ENCODE assay signal across 32 cellular contexts in the genomic region with DNA sequence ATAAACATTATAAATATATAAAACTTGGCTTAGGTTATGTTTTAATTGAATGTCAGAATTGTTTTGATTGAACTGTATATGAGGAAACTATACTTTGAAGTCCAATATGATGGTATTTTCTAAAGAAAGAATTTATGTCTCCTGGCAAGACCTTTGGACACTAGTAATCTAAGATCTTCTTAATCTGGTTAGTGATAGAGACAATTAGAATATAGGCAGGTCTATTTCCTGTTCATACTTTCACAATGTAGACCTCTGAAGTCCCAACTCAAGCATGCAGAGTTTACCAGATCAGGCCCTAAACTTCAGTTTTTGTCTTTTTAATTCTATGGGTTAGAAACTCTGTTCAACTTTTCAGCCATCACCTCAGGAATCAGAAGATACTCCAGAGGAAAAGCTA. TPM values are rescaled to one million over a fixed set of nuclear protein-coding genes. Genes with fewer than 3 reads are reported as not detected.
A peak's percentile ranks its signal among the peaks of the same experiment; 100 is the strongest.
DNase-seq lines count a peak whose midpoint lies in the region; ATAC-seq, FAIRE-seq and TF ChIP-seq lines count a peak whose summit lies in the region.
"Had no signal": no experiment of that assay in that cellular context is flagged by ENCODE, and none has a peak within 500 bp of the region (broad histone marks: within the 10 kb centered on the region; RNA-seq: fewer than 3 reads in every experiment).

No MANE protein-coding gene starts in this region.

- H3K36me3 ChIP-seq in small intestine (ENCODE audit: control insufficient read depth in 2 of 2, insufficient read depth in 2 of 2, low read length in 2 of 2) (peaks cover 0 to 5% of the 10 kb centered on the region in 2 donors), H7 (replicated peaks; ENCODE audit: control insufficient read depth, insufficient read depth, low read length) (peaks cover 2% of the 10 kb centered on the region)

- intact Hi-C loops in left colon (cut with DNase I, micrococcal nuclease), result no loop called here

- H3K9me3 ChIP-seq in small intestine (ENCODE audit: control insufficient read depth, low read depth), result no peaks in the 10 kb centered on the region
- H3K9me3 ChIP-seq: A549, BE2C, BLaER1, Caco-2 had no signal

- peak; percentile 52 for FAIRE-seq in frontal cortex (lab: Jason Lieb, UNC)
- FAIRE-seq in small intestine (lab: Jason Lieb, UNC), result no peak
- FAIRE-seq: D721Med had no signal

- no peak for TF ChIP-seq CTCF in foreskin fibroblast (IDR thresholded peaks at IDR 0.05; ENCODE audit: low read depth, low read length)

- H3K4me1 ChIP-seq in small intestine (ENCODE audit: control insufficient read depth in 2 of 2, insufficient read depth in 1 of 2, low read depth in 1 of 2, low read length in 1 of 2), result peaks cover under 1 to 2% of the 10 kb centered on the region in 2 donors
- H3K4me1 ChIP-seq: A549, BE2C, Caco-2 had no signal

- H3K27me3 ChIP-seq in small intestine (ENCODE audit: control insufficient read depth in 2 of 2, insufficient read depth in 2 of 2, low read length in 2 of 2), result no peaks in the 10 kb centered on the region
- H3K27me3 ChIP-seq in H7 (ENCODE audit: control insufficient read depth, insufficient read depth, low read length), result no peaks in the 10 kb centered on the region
- H3K27me3 ChIP-seq: BE2C; BLaER1; BLaER1 treated with 17β-estradiol and CSF1 and Interleukin-3, amounts not matched to agents 10 nM and 100 nM had no signal

- H3K4me3 ChIP-seq in small intestine (ENCODE audit: low read depth in 1 of 2, low read length in 2 of 2) (no peak overlapping the region), foreskin fibroblast (ENCODE audit: low read depth in 1 of 2, low read length in 2 of 2) (no peak overlapping the region), H7 (ENCODE audit: insufficient read depth, low read depth, low read length) (no peak overlapping the region)
- H3K4me3 ChIP-seq: A549; BLaER1; BLaER1 treated with 17β-estradiol and CSF1 and Interleukin-3, amounts not matched to agents 10 nM and 100 nM had no signal

- DNase-seq in frontal cortex (ENCODE audit: low spot score in 2 of 2), result no peak
- no peak for DNase-seq in left colon
- peak; percentile 66 for DNase-seq in small intestine
- no peak for DNase-seq in foreskin fibroblast
- DNase-seq in RPMI8226, result no peak
- no peak for DNase-seq in H7
- DNase-seq: 8988T; ACHN; AML-193; BE2C; C1 segment of cervical spinal cord; Caco-2; Calu3; CD4-positive, alpha-beta memory T cell; CD4-positive, alpha-beta T cell; CD4-positive, CD25-positive, alpha-beta regulatory T cell; CD8-positive, alpha-beta memory T cell; CD8-positive, alpha-beta T cell; COR-L47; DMS 273 treated with DMSO at 0.1 percent for 48 hours; DMS153; DMS53; DMS79; DMS79 treated with DMSO at 0.1 percent for 48 hours; DND-41; EL had no signal

- peak; percentile 71 for ATAC-seq in left colon
- ATAC-seq: A549; CD8-positive, alpha-beta T cell had no signal

- no peak overlapping the region for H3K27ac ChIP-seq in small intestine (ENCODE audit: low read depth in 1 of 2, low read length in 1 of 2)
- H3K27ac ChIP-seq: 22Rv1; A549; BLaER1; BLaER1 treated with 17β-estradiol and CSF1 and Interleukin-3, amounts not matched to agents 10 nM and 100 nM; C4-2B had no signal

RNA-seq across cellular contexts. Expression of a gene that starts 6.9 kb away (rescaled TPM):
- 39.5 TPM for total RNA-seq in frontal cortex
- 10 to 100 TPM; 23.7 to 28.3 TPM for total RNA-seq in left colon
- polyA plus RNA-seq in small intestine, result 10 to 100 TPM in 2 of 3 donors, 1 to 10 TPM in 1; 6.3 to 11.1 (median 10.5) TPM
- 12.2 and 15.1 TPM in 2 replicates for total RNA-seq in H7 (2014; rRNA removed; shearing (Covaris generic))
